In the genomic region with DNA sequence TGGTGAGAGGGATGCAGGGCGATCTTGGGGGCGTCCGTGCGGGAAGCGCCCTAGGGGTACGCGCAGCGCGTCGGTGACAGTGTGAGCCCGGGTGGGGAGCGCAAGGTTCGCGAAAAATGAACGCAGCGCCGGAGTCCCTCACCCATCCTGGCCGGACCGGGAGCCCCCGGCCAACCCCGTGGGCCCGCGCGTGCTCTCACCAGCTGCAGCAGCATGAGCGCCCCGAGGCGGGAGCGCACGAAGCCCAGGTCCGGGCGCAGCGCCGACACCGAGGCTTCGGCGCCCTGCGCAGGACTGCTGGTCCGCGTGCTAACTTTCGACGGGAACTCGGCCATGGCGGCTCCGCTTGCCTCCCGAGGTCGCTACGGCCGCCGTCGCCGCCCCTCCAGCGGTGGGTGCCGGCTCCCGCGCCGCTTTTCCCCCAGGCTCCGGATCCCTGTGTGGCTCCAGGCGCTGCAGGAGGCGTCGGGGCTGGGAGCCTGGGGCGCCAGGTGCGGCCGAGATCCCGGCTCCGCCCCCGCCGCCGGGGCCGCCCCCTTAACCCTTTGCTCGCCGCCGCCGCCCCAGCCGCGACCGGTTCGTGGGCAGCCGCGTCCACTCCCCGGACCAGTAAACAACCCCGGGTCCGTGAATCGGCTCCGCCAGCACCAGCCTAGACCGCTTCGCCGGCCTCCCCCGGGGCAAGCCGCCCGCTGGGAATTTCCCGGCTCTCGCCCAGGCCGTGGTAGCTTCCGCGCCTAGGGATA, we compare ENCODE assay signal across 1 cellular context.
TF ChIP-seq lines count a peak whose summit lies in the region.

A gene with protein sequence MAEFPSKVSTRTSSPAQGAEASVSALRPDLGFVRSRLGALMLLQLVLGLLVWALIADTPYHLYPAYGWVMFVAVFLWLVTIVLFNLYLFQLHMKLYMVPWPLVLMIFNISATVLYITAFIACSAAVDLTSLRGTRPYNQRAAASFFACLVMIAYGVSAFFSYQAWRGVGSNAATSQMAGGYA (minus strand): TSS at position 467 of the 746 bp plus-strand sequence. CDS start 132 bp downstream, at position 335.

TF ChIP-seq in GM12878, 131 proteins besides CTCF, POLR2A, EP300 and RAD21 (continued from another document and continues in another):
- TF ChIP-seq ZBTB4 (CRISPR knock-in tag; IDR thresholded peaks at IDR 0.05) (no peak), MTA2 (IDR thresholded peaks at IDR 0.05; ENCODE audit: low read depth) (no peak), PRDM15 (CRISPR knock-in tag; IDR thresholded peaks at IDR 0.05) (no peak), ZNF622 (IDR thresholded peaks at IDR 0.05) (no peak), NRF1 (conservative IDR thresholded peaks at IDR 0.05; ENCODE audit: low read depth, low read length) (no peak), NR2F1 (conservative IDR thresholded peaks at IDR 0.05) (peak; percentile 53; the same call in 1 of the 2 replicates), SMARCA5 (IDR thresholded peaks at IDR 0.05) (no peak), PML (IDR thresholded peaks at IDR 0.05; ENCODE audit: low read length) (no peak), IRF4 (IDR thresholded peaks at IDR 0.05; ENCODE audit: low read depth, low read length) (no peak), YY1 (IDR thresholded peaks at IDR 0.05; ENCODE audit: low read depth, low read length) (0 out of 2 replicates have a peak, but pooled peaks have one; percentile 43), RFX5 (IDR thresholded peaks at IDR 0.05; ENCODE audit: low read depth, low read length) (no peak), CUX1 (IDR thresholded peaks at IDR 0.05; ENCODE audit: insufficient replicate concordance, low read depth, low read length) (no peak), FOXK2 (IDR thresholded peaks at IDR 0.05) (no peak), TAF1 (IDR thresholded peaks at IDR 0.05; ENCODE audit: borderline replicate concordance, low read depth, low read length) (no peak), ZZZ3 (IDR thresholded peaks at IDR 0.05; ENCODE audit: control insufficient read depth, insufficient read length, low read depth) (no peak), ELK1 (IDR thresholded peaks at IDR 0.05; ENCODE audit: low read depth, low read length) (no peak), POLR2AphosphoS5 (IDR thresholded peaks at IDR 0.05; ENCODE audit: low read length) (no peak)
- TF ChIP-seq, protein P1, sequence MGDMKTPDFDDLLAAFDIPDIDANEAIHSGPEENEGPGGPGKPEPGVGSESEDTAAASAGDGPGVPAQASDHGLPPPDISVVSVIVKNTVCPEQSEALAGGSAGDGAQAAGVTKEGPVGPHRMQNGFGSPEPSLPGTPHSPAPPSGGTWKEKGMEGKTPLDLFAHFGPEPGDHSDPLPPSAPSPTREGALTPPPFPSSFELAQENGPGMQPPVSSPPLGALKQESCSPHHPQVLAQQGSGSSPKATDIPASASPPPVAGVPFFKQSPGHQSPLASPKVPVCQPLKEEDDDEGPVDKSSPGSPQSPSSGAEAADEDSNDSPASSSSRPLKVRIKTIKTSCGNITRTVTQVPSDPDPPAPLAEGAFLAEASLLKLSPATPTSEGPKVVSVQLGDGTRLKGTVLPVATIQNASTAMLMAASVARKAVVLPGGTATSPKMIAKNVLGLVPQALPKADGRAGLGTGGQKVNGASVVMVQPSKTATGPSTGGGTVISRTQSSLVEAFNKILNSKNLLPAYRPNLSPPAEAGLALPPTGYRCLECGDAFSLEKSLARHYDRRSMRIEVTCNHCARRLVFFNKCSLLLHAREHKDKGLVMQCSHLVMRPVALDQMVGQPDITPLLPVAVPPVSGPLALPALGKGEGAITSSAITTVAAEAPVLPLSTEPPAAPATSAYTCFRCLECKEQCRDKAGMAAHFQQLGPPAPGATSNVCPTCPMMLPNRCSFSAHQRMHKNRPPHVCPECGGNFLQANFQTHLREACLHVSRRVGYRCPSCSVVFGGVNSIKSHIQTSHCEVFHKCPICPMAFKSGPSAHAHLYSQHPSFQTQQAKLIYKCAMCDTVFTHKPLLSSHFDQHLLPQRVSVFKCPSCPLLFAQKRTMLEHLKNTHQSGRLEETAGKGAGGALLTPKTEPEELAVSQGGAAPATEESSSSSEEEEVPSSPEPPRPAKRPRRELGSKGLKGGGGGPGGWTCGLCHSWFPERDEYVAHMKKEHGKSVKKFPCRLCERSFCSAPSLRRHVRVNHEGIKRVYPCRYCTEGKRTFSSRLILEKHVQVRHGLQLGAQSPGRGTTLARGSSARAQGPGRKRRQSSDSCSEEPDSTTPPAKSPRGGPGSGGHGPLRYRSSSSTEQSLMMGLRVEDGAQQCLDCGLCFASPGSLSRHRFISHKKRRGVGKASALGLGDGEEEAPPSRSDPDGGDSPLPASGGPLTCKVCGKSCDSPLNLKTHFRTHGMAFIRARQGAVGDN (IDR thresholded peaks at IDR 0.05), result peak; percentile 96
- TF ChIP-seq, protein P2, sequence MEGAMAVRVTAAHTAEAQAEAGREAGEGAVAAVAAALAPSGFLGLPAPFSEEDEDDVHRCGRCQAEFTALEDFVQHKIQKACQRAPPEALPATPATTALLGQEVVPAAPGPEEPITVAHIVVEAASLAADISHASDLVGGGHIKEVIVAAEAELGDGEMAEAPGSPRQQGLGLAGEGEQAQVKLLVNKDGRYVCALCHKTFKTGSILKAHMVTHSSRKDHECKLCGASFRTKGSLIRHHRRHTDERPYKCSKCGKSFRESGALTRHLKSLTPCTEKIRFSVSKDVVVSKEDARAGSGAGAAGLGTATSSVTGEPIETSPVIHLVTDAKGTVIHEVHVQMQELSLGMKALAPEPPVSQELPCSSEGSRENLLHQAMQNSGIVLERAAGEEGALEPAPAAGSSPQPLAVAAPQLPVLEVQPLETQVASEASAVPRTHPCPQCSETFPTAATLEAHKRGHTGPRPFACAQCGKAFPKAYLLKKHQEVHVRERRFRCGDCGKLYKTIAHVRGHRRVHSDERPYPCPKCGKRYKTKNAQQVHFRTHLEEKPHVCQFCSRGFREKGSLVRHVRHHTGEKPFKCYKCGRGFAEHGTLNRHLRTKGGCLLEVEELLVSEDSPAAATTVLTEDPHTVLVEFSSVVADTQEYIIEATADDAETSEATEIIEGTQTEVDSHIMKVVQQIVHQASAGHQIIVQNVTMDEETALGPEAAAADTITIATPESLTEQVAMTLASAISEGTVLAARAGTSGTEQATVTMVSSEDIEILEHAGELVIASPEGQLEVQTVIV (IDR thresholded peaks at IDR 0.05; ENCODE audit: borderline replicate concordance, partially characterized antibody), result no peak
- TF ChIP-seq, protein P3, sequence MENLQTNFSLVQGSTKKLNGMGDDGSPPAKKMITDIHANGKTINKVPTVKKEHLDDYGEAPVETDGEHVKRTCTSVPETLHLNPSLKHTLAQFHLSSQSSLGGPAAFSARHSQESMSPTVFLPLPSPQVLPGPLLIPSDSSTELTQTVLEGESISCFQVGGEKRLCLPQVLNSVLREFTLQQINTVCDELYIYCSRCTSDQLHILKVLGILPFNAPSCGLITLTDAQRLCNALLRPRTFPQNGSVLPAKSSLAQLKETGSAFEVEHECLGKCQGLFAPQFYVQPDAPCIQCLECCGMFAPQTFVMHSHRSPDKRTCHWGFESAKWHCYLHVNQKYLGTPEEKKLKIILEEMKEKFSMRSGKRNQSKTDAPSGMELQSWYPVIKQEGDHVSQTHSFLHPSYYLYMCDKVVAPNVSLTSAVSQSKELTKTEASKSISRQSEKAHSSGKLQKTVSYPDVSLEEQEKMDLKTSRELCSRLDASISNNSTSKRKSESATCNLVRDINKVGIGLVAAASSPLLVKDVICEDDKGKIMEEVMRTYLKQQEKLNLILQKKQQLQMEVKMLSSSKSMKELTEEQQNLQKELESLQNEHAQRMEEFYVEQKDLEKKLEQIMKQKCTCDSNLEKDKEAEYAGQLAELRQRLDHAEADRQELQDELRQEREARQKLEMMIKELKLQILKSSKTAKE (IDR thresholded peaks at IDR 0.05; ENCODE audit: low read depth, poor library complexity, severe bottlenecking), result no peak
